Comparison of ENCODE assay signal across 1 cellular context in the genomic region with DNA sequence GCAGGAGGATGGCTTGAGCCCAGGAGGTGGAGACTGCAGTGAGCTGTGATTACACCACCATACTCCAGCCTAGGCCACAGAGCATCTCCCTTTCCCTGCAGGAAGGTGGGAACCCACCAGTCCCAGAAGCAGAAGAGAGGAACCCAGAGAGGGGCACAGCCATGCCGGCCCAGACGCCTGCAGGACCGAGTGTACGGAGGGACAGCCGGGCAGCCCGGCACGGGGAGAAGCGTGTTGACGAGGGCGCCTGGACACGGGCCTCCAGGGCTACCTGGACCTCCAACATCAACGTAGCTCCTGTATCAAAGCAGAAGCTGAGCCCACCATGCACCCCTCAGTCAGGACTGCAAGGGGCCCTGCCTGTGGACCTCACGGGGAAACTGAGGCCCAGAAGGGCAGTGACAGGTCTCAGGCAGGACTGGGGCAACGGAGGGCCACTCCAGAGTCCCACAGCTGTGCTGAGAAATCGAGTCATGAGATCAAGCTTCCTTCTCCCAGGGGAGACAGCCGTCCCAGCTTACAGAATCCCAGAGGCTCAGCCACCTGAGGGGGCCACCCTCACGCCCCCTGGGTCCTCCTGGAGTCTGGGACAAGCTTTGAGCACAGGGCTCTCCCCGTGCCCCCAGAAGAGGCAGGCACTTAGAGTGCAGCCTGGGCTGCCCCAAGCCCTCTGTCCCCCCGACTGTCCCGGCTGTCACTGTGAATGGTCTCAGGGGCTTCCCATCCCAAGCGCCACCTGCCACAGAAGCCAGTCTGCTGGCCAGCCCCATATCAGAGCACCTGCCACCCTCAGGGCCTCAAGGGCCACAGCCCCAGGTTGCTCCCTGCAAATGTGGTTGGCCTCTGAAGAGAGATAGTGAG.
TF ChIP-seq lines count a peak whose summit lies in the region.

No MANE protein-coding gene starts in this region.

TF ChIP-seq in HepG2, 621 proteins besides CTCF, POLR2A, EP300 and RAD21:
- TF ChIP-seq ZNF878 (CRISPR knock-in tag; IDR thresholded peaks at IDR 0.05), result no peak
- peak; percentile 84 for TF ChIP-seq AGO2 (optimal IDR thresholded peaks at IDR 0.05; ENCODE audit: low read depth, low read length)
